ENCODE assay signal across 10 cellular contexts in the genomic region with DNA sequence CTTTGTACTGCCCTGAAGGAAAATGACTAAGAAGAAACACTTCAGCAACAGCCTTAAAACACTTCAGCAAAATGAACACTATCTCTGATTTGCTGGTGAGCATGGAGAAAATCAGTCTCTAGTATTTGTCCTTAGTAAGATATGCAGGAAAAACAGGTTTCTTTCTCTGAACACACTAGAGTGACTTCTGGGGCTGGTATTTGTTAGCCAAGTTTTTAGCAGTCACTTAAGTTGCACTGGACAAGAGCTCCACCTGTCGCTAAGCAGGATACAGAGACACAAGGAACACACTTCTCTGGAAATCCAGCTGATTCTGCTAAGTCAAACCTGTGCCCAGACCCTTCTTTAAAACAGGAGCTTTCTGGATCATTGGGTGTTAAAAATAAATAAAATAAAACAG.
DNase-seq lines count a peak whose midpoint lies in the region; ATAC-seq, FAIRE-seq and TF ChIP-seq lines count a peak whose summit lies in the region.
"Had no signal": no experiment of that assay in that cellular context is flagged by ENCODE, and none has a peak within 500 bp of the region (broad histone marks: within the 10 kb centered on the region; RNA-seq: fewer than 3 reads in every experiment).

No MANE protein-coding gene starts in this region.

- TF ChIP-seq CTCF in HCT116 (IDR thresholded peaks at IDR 0.05 in 2 of 3, conservative IDR thresholded peaks at IDR 0.05 in 1 of 3; ENCODE audit: borderline replicate concordance in 1 of 3, insufficient read depth in 1 of 3, low read depth in 2 of 3, low read length in 2 of 3), result peak in 1 of 3 experiments; percentile 15; a peak in 1 of 6 replicates
- peak; percentile 29 for TF ChIP-seq CTCF in astrocyte of the cerebellum (IDR thresholded peaks at IDR 0.05; ENCODE audit: low read depth, low read length, missing control alignments)

- no peak for TF ChIP-seq POLR2A in HCT116 (IDR thresholded peaks at IDR 0.05; ENCODE audit: borderline replicate concordance, extremely low read depth, insufficient read depth, insufficient read length)

- CTCF ChIA-PET in HCT116 (lab: Charles Lee), result interaction anchor here (0.8 kb wide), 1 partner anchor 125 kb away, joined by 3 read pairs; a partner anchor contains a TSS

- 0 out of 2 replicates have a peak, but pooled peaks have one; percentile 19 for TF ChIP-seq RAD21 in HCT116 (IDR thresholded peaks at IDR 0.05; ENCODE audit: low read depth)

- intact Hi-C loops in HCT116 (cut with micrococcal nuclease) (no loop called here), right cardiac atrium (cut with DNase I) (loop anchor here in 1 of 4 donors (2.0 to 10.0 kb wide), 2 partner anchors 74 to 116 kb away; no protein-coding TSS in a partner anchor)

- POLR2A ChIA-PET in HCT116 (lab: Charles Lee), result interaction anchor here (1.0 kb wide), 1 partner anchor 112 kb away, joined by 3 read pairs; no protein-coding TSS in a partner anchor

- no peak for DNase-seq in HCT116 (ENCODE audit: low read depth, low spot score)
- no peak for DNase-seq in astrocyte of the cerebellum (ENCODE audit: low read depth)
- DNase-seq in right cardiac atrium, result no peak
- DNase-seq in small intestine, result peak; percentile 58
- DNase-seq in GM03348 (ENCODE audit: low spot score), result no peak
- DNase-seq in GDM1 (lab: John Stamatoyannopoulos, UW), result no peak
- DNase-seq in stimulated activated CD4-positive, alpha-beta T cell treated with anti-CD3 and anti-CD28 coated beads, Interleukin-2, amount 100 ng/mL, for 24 hours, result no peak
- DNase-seq: activated CD4-positive, alpha-beta T cell treated with anti-CD3 and anti-CD28 coated beads for 1 hour; NCI-H748 treated with DMSO at 0.1 percent for 48 hours had no signal

- no peaks in the 10 kb centered on the region for H3K9me2 ChIP-seq in HCT116 (ENCODE audit: insufficient read depth)

- H3K27me3 ChIP-seq in HCT116 (ENCODE audit: insufficient read depth, low read length), result no peaks in the 10 kb centered on the region
- no peaks in the 10 kb centered on the region for H3K27me3 ChIP-seq in right cardiac atrium (ENCODE audit: control insufficient read depth, insufficient read depth)
- H3K27me3 ChIP-seq in small intestine (ENCODE audit: control insufficient read depth in 2 of 2, insufficient read depth in 2 of 2, low read length in 2 of 2), result no peaks in the 10 kb centered on the region
- H3K27me3 ChIP-seq: vagina had no signal

- no peak overlapping the region for H3K9ac ChIP-seq in HCT116 (ENCODE audit: low read length)

- FAIRE-seq in small intestine (lab: Jason Lieb, UNC), result no peak

- no peak for ATAC-seq in HCT116
- peak; percentile 72 to 78 for ATAC-seq in right cardiac atrium

- H3K27ac ChIP-seq in HCT116 (ENCODE audit: low read depth, low read length) (no peak overlapping the region), right cardiac atrium (ENCODE audit: low read length) (no peak overlapping the region), small intestine (ENCODE audit: low read depth in 1 of 2, low read length in 1 of 2) (no peak overlapping the region)
- H3K27ac ChIP-seq: vagina had no signal

- no TSS peak for BruUV-seq in HCT116 (replicated peaks; lab: Mats Ljungman, UMichigan)

- H3K36me3 ChIP-seq in HCT116 (ENCODE audit: control insufficient read depth in 1 of 2, insufficient read depth in 2 of 2, low read length in 2 of 2), result peaks cover 16 to 44% of the 10 kb centered on the region in 2 experiments; a peak in 3 of 4 replicates
- H3K36me3 ChIP-seq in small intestine (ENCODE audit: control insufficient read depth in 2 of 2, insufficient read depth in 2 of 2, low read length in 2 of 2), result peaks cover 0 to 15% of the 10 kb centered on the region in 2 donors

- RAD21 ChIA-PET in HCT116 (lab: Charles Lee; ENCODE audit: low non-redundant PET in 1 of 2, low total read pairs in 2 of 2, uncharacterized antibody in 2 of 2, unreplicated experiment in 2 of 2), result interaction anchor here in 1 of 2 experiments (0.6 kb wide), 1 partner anchor 121 kb away, joined by 3 read pairs; no protein-coding TSS in a partner anchor

- H3K4me2 ChIP-seq in HCT116 (ENCODE audit: low read length), result no peak overlapping the region

- no peak overlapping the region for H2AFZ ChIP-seq in HCT116 (ENCODE audit: low read depth, low read length, poor library complexity, severe bottlenecking)

- WGBS in right cardiac atrium, result 73% methylated on average over 1 of the region's 1 CpG
- 28 to 50% (median 35%) methylated on average over 1 of the region's 1 CpG for WGBS in small intestine, 3 donors

- in situ Hi-C loops in astrocyte of the cerebellum (cut with HindIII; ENCODE audit: low sequenced_read_pairs), result no loop called here

- H3K4me3 ChIP-seq in HCT116 (replicated peaks in 1 of 2; ENCODE audit: low read depth in 1 of 2, low read length in 2 of 2), result no peak overlapping the region
- H3K4me3 ChIP-seq in astrocyte of the cerebellum (ENCODE audit: low read depth, low read length), result no peak overlapping the region
- no peak overlapping the region for H3K4me3 ChIP-seq in right cardiac atrium (ENCODE audit: low read length)
- no peak overlapping the region for H3K4me3 ChIP-seq in small intestine (ENCODE audit: low read depth in 1 of 2, low read length in 2 of 2)
- H3K4me3 ChIP-seq: vagina had no signal

- H3K4me1 ChIP-seq in HCT116 (ENCODE audit: control insufficient read depth in 1 of 2, insufficient read depth in 2 of 2, low read length in 2 of 2), result no peaks in the 10 kb centered on the region
- H3K4me1 ChIP-seq in right cardiac atrium (ENCODE audit: control insufficient read depth, insufficient read depth, low read length), result no peaks in the 10 kb centered on the region
- peaks cover 0 to 3% of the 10 kb centered on the region in 2 donors for H3K4me1 ChIP-seq in small intestine (ENCODE audit: control insufficient read depth in 2 of 2, insufficient read depth in 1 of 2, low read depth in 1 of 2, low read length in 1 of 2)

- H4K20me1 ChIP-seq in HCT116 (ENCODE audit: insufficient read depth), result no peaks in the 10 kb centered on the region

- no peaks in the 10 kb centered on the region; the same call in 1 of the 2 replicates for H3K79me2 ChIP-seq in HCT116 (ENCODE audit: insufficient read depth, low read length)

- H3K9me3 ChIP-seq in HCT116 (ENCODE audit: control insufficient read depth in 1 of 2, insufficient read depth in 1 of 2, low read depth in 1 of 2, low read length in 2 of 2), result no peaks in the 10 kb centered on the region
- H3K9me3 ChIP-seq in right cardiac atrium (ENCODE audit: control insufficient read depth, low read length), result no peaks in the 10 kb centered on the region
- H3K9me3 ChIP-seq in small intestine (ENCODE audit: control insufficient read depth, low read depth), result no peaks in the 10 kb centered on the region
- H3K9me3 ChIP-seq: vagina had no signal

TF ChIP-seq in HCT116, 20 proteins besides CTCF, POLR2A, EP300 and RAD21 (continues in another document):
- TF ChIP-seq, protein P1, sequence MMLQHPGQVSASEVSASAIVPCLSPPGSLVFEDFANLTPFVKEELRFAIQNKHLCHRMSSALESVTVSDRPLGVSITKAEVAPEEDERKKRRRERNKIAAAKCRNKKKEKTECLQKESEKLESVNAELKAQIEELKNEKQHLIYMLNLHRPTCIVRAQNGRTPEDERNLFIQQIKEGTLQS (IDR thresholded peaks at IDR 0.05), result no peak
- TF ChIP-seq CEBPB (IDR thresholded peaks at IDR 0.05; ENCODE audit: low read depth), result no peak
- no peak for TF ChIP-seq EZH2phosphoT487 (IDR thresholded peaks at IDR 0.05; ENCODE audit: borderline replicate concordance)
- no peak for TF ChIP-seq TCF7L2 (IDR thresholded peaks at IDR 0.05; ENCODE audit: borderline replicate concordance, extremely low read depth, insufficient read depth, insufficient read length)
- TF ChIP-seq, protein P2, sequence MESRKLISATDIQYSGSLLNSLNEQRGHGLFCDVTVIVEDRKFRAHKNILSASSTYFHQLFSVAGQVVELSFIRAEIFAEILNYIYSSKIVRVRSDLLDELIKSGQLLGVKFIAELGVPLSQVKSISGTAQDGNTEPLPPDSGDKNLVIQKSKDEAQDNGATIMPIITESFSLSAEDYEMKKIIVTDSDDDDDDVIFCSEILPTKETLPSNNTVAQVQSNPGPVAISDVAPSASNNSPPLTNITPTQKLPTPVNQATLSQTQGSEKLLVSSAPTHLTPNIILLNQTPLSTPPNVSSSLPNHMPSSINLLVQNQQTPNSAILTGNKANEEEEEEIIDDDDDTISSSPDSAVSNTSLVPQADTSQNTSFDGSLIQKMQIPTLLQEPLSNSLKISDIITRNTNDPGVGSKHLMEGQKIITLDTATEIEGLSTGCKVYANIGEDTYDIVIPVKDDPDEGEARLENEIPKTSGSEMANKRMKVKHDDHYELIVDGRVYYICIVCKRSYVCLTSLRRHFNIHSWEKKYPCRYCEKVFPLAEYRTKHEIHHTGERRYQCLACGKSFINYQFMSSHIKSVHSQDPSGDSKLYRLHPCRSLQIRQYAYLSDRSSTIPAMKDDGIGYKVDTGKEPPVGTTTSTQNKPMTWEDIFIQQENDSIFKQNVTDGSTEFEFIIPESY (IDR thresholded peaks at IDR 0.05; ENCODE audit: extremely low read depth, insufficient replicate concordance, low read length), result no peak
- TF ChIP-seq EGR1 (IDR thresholded peaks at IDR 0.05; ENCODE audit: low read depth), result no peak
- TF ChIP-seq YY1 (IDR thresholded peaks at IDR 0.05; ENCODE audit: extremely low read depth, insufficient replicate concordance, low read depth, low read length), result no peak
- no peak for TF ChIP-seq ZNF274 (IDR thresholded peaks at IDR 0.05; ENCODE audit: low read depth, low read length)
